ENCODE assay signal across 2 cellular contexts in genomic region chr11:3146612-3147256, GRCh38.
TF ChIP-seq lines count a peak whose summit lies in the region.

No MANE protein-coding gene starts in this region.

TF ChIP-seq in SK-N-SH, 30 proteins besides CTCF, POLR2A, EP300 and RAD21:
- TF ChIP-seq POLR2AphosphoS5 (IDR thresholded peaks at IDR 0.05; ENCODE audit: low read depth, low read length): no peak
- TF ChIP-seq, protein P1, sequence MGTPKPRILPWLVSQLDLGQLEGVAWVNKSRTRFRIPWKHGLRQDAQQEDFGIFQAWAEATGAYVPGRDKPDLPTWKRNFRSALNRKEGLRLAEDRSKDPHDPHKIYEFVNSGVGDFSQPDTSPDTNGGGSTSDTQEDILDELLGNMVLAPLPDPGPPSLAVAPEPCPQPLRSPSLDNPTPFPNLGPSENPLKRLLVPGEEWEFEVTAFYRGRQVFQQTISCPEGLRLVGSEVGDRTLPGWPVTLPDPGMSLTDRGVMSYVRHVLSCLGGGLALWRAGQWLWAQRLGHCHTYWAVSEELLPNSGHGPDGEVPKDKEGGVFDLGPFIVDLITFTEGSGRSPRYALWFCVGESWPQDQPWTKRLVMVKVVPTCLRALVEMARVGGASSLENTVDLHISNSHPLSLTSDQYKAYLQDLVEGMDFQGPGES (IDR thresholded peaks at IDR 0.05; ENCODE audit: low read depth, low read length): no peak
- TF ChIP-seq, protein P2, sequence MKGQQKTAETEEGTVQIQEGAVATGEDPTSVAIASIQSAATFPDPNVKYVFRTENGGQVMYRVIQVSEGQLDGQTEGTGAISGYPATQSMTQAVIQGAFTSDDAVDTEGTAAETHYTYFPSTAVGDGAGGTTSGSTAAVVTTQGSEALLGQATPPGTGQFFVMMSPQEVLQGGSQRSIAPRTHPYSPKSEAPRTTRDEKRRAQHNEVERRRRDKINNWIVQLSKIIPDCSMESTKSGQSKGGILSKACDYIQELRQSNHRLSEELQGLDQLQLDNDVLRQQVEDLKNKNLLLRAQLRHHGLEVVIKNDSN (IDR thresholded peaks at IDR 0.05; ENCODE audit: borderline replicate concordance, low read depth): no peak
TF ChIP-seq in SK-N-SH: peak in this region for 0.

TF ChIP-seq in HepG2, 621 proteins besides CTCF, POLR2A, EP300 and RAD21:
- no peak for TF ChIP-seq YY1 (IDR thresholded peaks at IDR 0.05; ENCODE audit: insufficient read depth, insufficient replicate concordance, low read depth, low read length)
- TF ChIP-seq, protein P3, sequence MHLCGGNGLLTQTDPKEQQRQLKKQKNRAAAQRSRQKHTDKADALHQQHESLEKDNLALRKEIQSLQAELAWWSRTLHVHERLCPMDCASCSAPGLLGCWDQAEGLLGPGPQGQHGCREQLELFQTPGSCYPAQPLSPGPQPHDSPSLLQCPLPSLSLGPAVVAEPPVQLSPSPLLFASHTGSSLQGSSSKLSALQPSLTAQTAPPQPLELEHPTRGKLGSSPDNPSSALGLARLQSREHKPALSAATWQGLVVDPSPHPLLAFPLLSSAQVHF (CRISPR knock-in tag; IDR thresholded peaks at IDR 0.05): no peak
- no peak for TF ChIP-seq ZNF629 (CRISPR knock-in tag; conservative IDR thresholded peaks at IDR 0.05)
- TF ChIP-seq ZNF430 (CRISPR knock-in tag; IDR thresholded peaks at IDR 0.05): no peak
- TF ChIP-seq ESRRA (CRISPR knock-in tag; IDR thresholded peaks at IDR 0.05; ENCODE audit: low read depth): no peak
- no peak for TF ChIP-seq ATF5 (CRISPR knock-in tag; IDR thresholded peaks at IDR 0.05; ENCODE audit: low read depth)
- TF ChIP-seq, protein P4, sequence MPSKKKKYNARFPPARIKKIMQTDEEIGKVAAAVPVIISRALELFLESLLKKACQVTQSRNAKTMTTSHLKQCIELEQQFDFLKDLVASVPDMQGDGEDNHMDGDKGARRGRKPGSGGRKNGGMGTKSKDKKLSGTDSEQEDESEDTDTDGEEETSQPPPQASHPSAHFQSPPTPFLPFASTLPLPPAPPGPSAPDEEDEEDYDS (CRISPR knock-in tag; IDR thresholded peaks at IDR 0.05): no peak
- no peak for TF ChIP-seq PPARG (CRISPR knock-in tag; conservative IDR thresholded peaks at IDR 0.05)
- TF ChIP-seq DZIP1 (CRISPR knock-in tag; IDR thresholded peaks at IDR 0.05): no peak
- no peak for TF ChIP-seq ZNF614 (CRISPR knock-in tag; IDR thresholded peaks at IDR 0.05; ENCODE audit: borderline replicate concordance)
- TF ChIP-seq NFE2L2 (IDR thresholded peaks at IDR 0.05; ENCODE audit: low read length): no peak
